12 cellular contexts compared by ENCODE assay signal in genomic region chr6:55293116-55293515, GRCh38. TPM values are rescaled to one million over a fixed set of nuclear protein-coding genes. Genes with fewer than 3 reads are reported as not detected.
DNase-seq lines count a peak whose midpoint lies in the region; ATAC-seq and TF ChIP-seq lines count a peak whose summit lies in the region.
"Had no signal": no experiment of that assay in that cellular context is flagged by ENCODE, and none has a peak within 500 bp of the region (broad histone marks: within the 10 kb centered on the region; RNA-seq: fewer than 3 reads in every experiment).

No MANE protein-coding gene starts in this region.

- H3K4me1 ChIP-seq in SJCRH30 (no peaks in the 10 kb centered on the region), foreskin keratinocyte (no peaks in the 10 kb centered on the region)
- H3K4me1 ChIP-seq: parathyroid adenoma had no signal

- H3K27ac ChIP-seq in SJCRH30 (no peak overlapping the region), foreskin keratinocyte (no peak overlapping the region)
- H3K27ac ChIP-seq: parathyroid adenoma had no signal

- peak; percentile 34 to 42 for DNase-seq in AML-193 (lab: John Stamatoyannopoulos, UW)
- peak; percentile 30 for DNase-seq in H4 (ENCODE audit: low spot score)
- DNase-seq in SJCRH30 = peak; percentile 8 to 37
- peak in 1 of 2 donors; percentile 9 for DNase-seq in foreskin keratinocyte
- no peak for DNase-seq in retina
- DNase-seq in SW480 (ENCODE audit: low spot score) = no peak
- no peak for DNase-seq in NCI-H226
- DNase-seq in posterior cingulate gyrus = no peak
- DNase-seq: activated naive CD8-positive, alpha-beta T cell treated with anti-CD3 and anti-CD28 coated beads for 36 hours; NCI-H2171 had no signal

- peak; percentile 61 for TF ChIP-seq CTCF in foreskin keratinocyte (conservative IDR thresholded peaks at IDR 0.05)

- intact Hi-C loops in posterior cingulate gyrus (cut with DNase I) = no loop called here

- no peaks in the 10 kb centered on the region for H3K9me3 ChIP-seq in SJCRH30 (replicated peaks)

- H3K27me3 ChIP-seq in SJCRH30 = no peaks in the 10 kb centered on the region
- H3K27me3 ChIP-seq in foreskin keratinocyte = no peaks in the 10 kb centered on the region

- no peaks in the 10 kb centered on the region for H3K36me3 ChIP-seq in SJCRH30

- ATAC-seq in foreskin keratinocyte = no peak
- ATAC-seq: activated CD4-positive, CD25-positive, alpha-beta regulatory T cell treated with anti-CD3 and anti-CD28 coated beads, Interleukin-2, amount 50 U/mL, for 24 hours had no signal

- H3K4me3 ChIP-seq in SJCRH30 = no peak overlapping the region

RNA-seq across cellular contexts. Expression of gene GFRAL, which starts 34.2 kb away (rescaled TPM):
- total RNA-seq in H4 (2014; rRNA removed; shearing (Covaris generic)) = not detected in 2 replicates
- total RNA-seq in SJCRH30 (2014; rRNA removed; shearing (Covaris generic)) = not detected in 2 replicates
- total RNA-seq in foreskin keratinocyte = not detected in 2 replicates
- polyA plus RNA-seq in foreskin keratinocyte = not detected in 2 replicates
- total RNA-seq: activated naive CD8-positive, alpha-beta T cell treated with anti-CD3 and anti-CD28 coated beads for 36 hours had no signal

Comparison
In these comparisons a context has a peak if more than half of its experiments do, and no peak if none do; other contexts are left out.
1. DNase-seq: peak in AML-193 (2 of 2), H4 (single experiment) and SJCRH30 (2 of 2); none in retina (single experiment), SW480 (single experiment), NCI-H226 (single experiment) and posterior cingulate gyrus (0 of 10).